In genomic region chr2:99651930-99652670, GRCh38 we compare ENCODE assay signal across 19 cellular contexts.
DNase-seq lines count a peak whose midpoint lies in the region; ATAC-seq, FAIRE-seq and TF ChIP-seq lines count a peak whose summit lies in the region.
"Had no signal": no experiment of that assay in that cellular context is flagged by ENCODE, and none has a peak within 500 bp of the region (broad histone marks: within the 10 kb centered on the region; RNA-seq: fewer than 3 reads in every experiment).

No MANE protein-coding gene starts in this region.

- H3K4me2 ChIP-seq in OCI-LY7 (ENCODE audit: low read length) = no peak overlapping the region

- intact Hi-C loops in OCI-LY7 (cut with micrococcal nuclease; ENCODE audit: unreplicated experiment) = no loop called here
- intact Hi-C loops in pancreas (cut with DNase I) = no loop called here

- no peaks in the 10 kb centered on the region for H3K9me2 ChIP-seq in OCI-LY7 (ENCODE audit: insufficient read depth, low read length)

- H3K4me3 Mint-ChIP-seq in endodermal cell = no peak overlapping the region
- H3K4me3 Mint-ChIP-seq: activated naive CD8-positive, alpha-beta T cell treated with anti-CD3 and anti-CD28 coated beads, Interleukin-2, amount 50 U/mL, for 24 hours; activated T-cell treated with anti-CD3 and anti-CD28 coated beads, Interleukin-2, amount 50 U/mL, for 24 hours; T-helper 1 cell treated with Interleukin-12 subunit alpha and Interleukin-12 subunit beta and Interleukin-4 antibody, amounts not matched to agents 30 μg/mL and 1 μg/mL, for 36 hours had no signal

- FAIRE-seq in pancreas (lab: Jason Lieb, UNC) = no peak
- FAIRE-seq: GM12891 had no signal

- no peak overlapping the region for H3K9ac ChIP-seq in NT2/D1 (ENCODE audit: insufficient read length, low read depth)
- no peak overlapping the region for H3K9ac ChIP-seq in endodermal cell (ENCODE audit: extremely low read depth, low read length, poor library complexity, severe bottlenecking)
- H3K9ac ChIP-seq: parathyroid adenoma had no signal

- H3K36me3 ChIP-seq in NT2/D1 (ENCODE audit: insufficient read depth, insufficient read length, low read length) (no peaks in the 10 kb centered on the region), endodermal cell (ENCODE audit: control insufficient read depth, insufficient read depth, low read length) (no peaks in the 10 kb centered on the region), OCI-LY7 (ENCODE audit: insufficient read depth, low read length) (peaks cover 24% of the 10 kb centered on the region), pancreas (no peaks in the 10 kb centered on the region)
- no peaks in the 10 kb centered on the region for H3K36me3 ChIP-seq in effector memory CD4-positive, alpha-beta T cell (ENCODE audit: control insufficient read depth, insufficient read depth, low read length)
- H3K36me3 ChIP-seq: lower lobe of right lung, MG63 had no signal

- H2AFZ ChIP-seq in OCI-LY7 (ENCODE audit: low read length) = no peak overlapping the region
- H2AFZ ChIP-seq: parathyroid adenoma had no signal

- H3K27ac ChIP-seq in endodermal cell (ENCODE audit: low read depth, low read length) (peak overlapping the region; percentile 62), OCI-LY7 (ENCODE audit: low read depth, low read length, poor library complexity, severe bottlenecking) (no peak overlapping the region), pancreas (no peak overlapping the region)
- H3K27ac ChIP-seq in effector memory CD4-positive, alpha-beta T cell (ENCODE audit: insufficient read depth, low read length, poor library complexity, severe bottlenecking) = no peak overlapping the region
- H3K27ac ChIP-seq: coronary artery, lower lobe of right lung, parathyroid adenoma had no signal

- CTCF ChIA-PET in OCI-LY7 (lab: Charles Lee; ENCODE audit: unreplicated experiment) = no interaction called here

- no peaks in the 10 kb centered on the region for H3K36me3 Mint-ChIP-seq in endodermal cell (ENCODE audit: low read depth)

- H3K27me3 ChIP-seq in NT2/D1 (ENCODE audit: insufficient read depth, insufficient read length) (no peaks in the 10 kb centered on the region), endodermal cell (ENCODE audit: control insufficient read depth, insufficient read depth, low read length, poor library complexity, severe bottlenecking) (no peaks in the 10 kb centered on the region), pancreas (no peaks in the 10 kb centered on the region)
- no peaks in the 10 kb centered on the region for H3K27me3 ChIP-seq in effector memory CD4-positive, alpha-beta T cell (replicated peaks; ENCODE audit: control insufficient read depth, insufficient read depth, low read length, poor library complexity, severe bottlenecking)
- H3K27me3 ChIP-seq: MG63 had no signal

- WGBS in endodermal cell (ENCODE audit: insufficient coverage in 1 of 2, insufficient read length in 1 of 2), 2 experiments = 71 to 83% methylated on average over 8 to 9 of the region's 9 CpGs
- WGBS in pancreas, 2 donors = 87 to 93% methylated on average over 9 of the region's 9 CpGs

- TF ChIP-seq CTCF in endodermal cell (conservative IDR thresholded peaks at IDR 0.05) (no peak), omental fat pad (IDR thresholded peaks at IDR 0.05) (no peak), OCI-LY7 (conservative IDR thresholded peaks at IDR 0.05; ENCODE audit: low read length) (no peak), pancreas (IDR thresholded peaks at IDR 0.05) (no peak)

- no peaks in the 10 kb centered on the region for H4K20me1 ChIP-seq in OCI-LY7 (ENCODE audit: insufficient read depth, low read length)

- H3K9me3 Mint-ChIP-seq in endodermal cell = no peaks in the 10 kb centered on the region
- H3K9me3 Mint-ChIP-seq: activated T-cell treated with anti-CD3 and anti-CD28 coated beads, Interleukin-2, amount 50 U/mL, for 24 hours; T-helper 1 cell treated with Interleukin-12 subunit alpha and Interleukin-12 subunit beta and Interleukin-4 antibody, amounts not matched to agents 30 μg/mL and 1 μg/mL, for 36 hours had no signal

- H3K9me3 ChIP-seq in NT2/D1 (ENCODE audit: insufficient read depth, low read length) (no peaks in the 10 kb centered on the region), endodermal cell (ENCODE audit: control insufficient read depth, low read length) (no peaks in the 10 kb centered on the region), OCI-LY7 (ENCODE audit: low read length) (no peaks in the 10 kb centered on the region), pancreas (no peaks in the 10 kb centered on the region)
- no peaks in the 10 kb centered on the region for H3K9me3 ChIP-seq in effector memory CD4-positive, alpha-beta T cell (ENCODE audit: control insufficient read depth, low read length)
- H3K9me3 ChIP-seq: lower lobe of right lung, MG63 had no signal

- H3K27me3 Mint-ChIP-seq in endodermal cell (ENCODE audit: insufficient read depth) = no peaks in the 10 kb centered on the region
- H3K27me3 Mint-ChIP-seq: activated naive CD8-positive, alpha-beta T cell treated with anti-CD3 and anti-CD28 coated beads, Interleukin-2, amount 50 U/mL, for 24 hours; activated T-cell treated with anti-CD3 and anti-CD28 coated beads, Interleukin-2, amount 50 U/mL, for 24 hours had no signal

- BruUV-seq in OCI-LY7 (replicated peaks; lab: Mats Ljungman, UMichigan) = no TSS peak

- H3K79me2 ChIP-seq in OCI-LY7 (ENCODE audit: insufficient read depth, low read depth, low read length) = no peaks in the 10 kb centered on the region
- H3K79me2 ChIP-seq: parathyroid adenoma had no signal

- peak; percentile 26 for ATAC-seq in omental fat pad (ENCODE audit: low FRiP score)
- no peak for ATAC-seq in pancreas
- ATAC-seq: activated naive CD8-positive, alpha-beta T cell treated with anti-CD3 and anti-CD28 coated beads, Interleukin-2, amount 50 U/mL, for 24 hours; esophagus mucosa; lower lobe of right lung had no signal

- DNase-seq in EH (ENCODE audit: low read depth) = peak; percentile 83
- peak; percentile 36 for DNase-seq in NT2/D1 (ENCODE audit: low read depth, low spot score)
- peak; percentile 49 for DNase-seq in endodermal cell
- DNase-seq in omental fat pad (ENCODE audit: low spot score) = no peak
- no peak for DNase-seq in OCI-LY7 (ENCODE audit: low spot score)
- no peak for DNase-seq in effector CD8-positive, alpha-beta T cell (lab: John Stamatoyannopoulos, UW)
- no peak for DNase-seq in effector memory CD4-positive, alpha-beta T cell
- DNase-seq in pancreas = no peak
- DNase-seq: activated naive CD8-positive, alpha-beta T cell treated with anti-CD3 and anti-CD28 coated beads, Interleukin-2, amount 50 U/mL, for 24 hours; activated T-cell treated with anti-CD3 and anti-CD28 coated beads, Interleukin-2, amount 50 U/mL, for 24 hours; lower lobe of right lung; MG63; NCI-H2029; NCI-H69 had no signal

- H3K4me1 Mint-ChIP-seq in endodermal cell = peaks cover 17% of the 10 kb centered on the region
- H3K4me1 Mint-ChIP-seq: activated naive CD8-positive, alpha-beta T cell treated with anti-CD3 and anti-CD28 coated beads, Interleukin-2, amount 50 U/mL, for 24 hours had no signal

- H3K4me1 ChIP-seq in NT2/D1 (ENCODE audit: insufficient read depth, insufficient read length) (peaks cover 6% of the 10 kb centered on the region), endodermal cell (ENCODE audit: control insufficient read depth, insufficient read depth, low read length) (peaks cover 7% of the 10 kb centered on the region), OCI-LY7 (ENCODE audit: insufficient read depth, low read length, poor library complexity, severe bottlenecking) (no peaks in the 10 kb centered on the region), pancreas (no peaks in the 10 kb centered on the region)
- no peaks in the 10 kb centered on the region for H3K4me1 ChIP-seq in effector memory CD4-positive, alpha-beta T cell (ENCODE audit: control insufficient read depth, insufficient read depth, low read length, poor library complexity, severe bottlenecking)

- POLR2A ChIA-PET in OCI-LY7 (lab: Charles Lee) = no interaction called here

- H3K4me3 ChIP-seq in NT2/D1 (ENCODE audit: insufficient read length, low read depth) (no peak overlapping the region), endodermal cell (ENCODE audit: low read length) (no peak overlapping the region), OCI-LY7 (ENCODE audit: low read depth, low read length, poor library complexity, severe bottlenecking) (no peak overlapping the region), pancreas (no peak overlapping the region)
- H3K4me3 ChIP-seq in effector memory CD4-positive, alpha-beta T cell (ENCODE audit: insufficient read depth, low read depth, low read length, poor library complexity, severe bottlenecking) = no peak overlapping the region
- H3K4me3 ChIP-seq: coronary artery, lower lobe of right lung, MG63 had no signal

- H3K27ac Mint-ChIP-seq in endodermal cell = no peak overlapping the region
- H3K27ac Mint-ChIP-seq: activated naive CD8-positive, alpha-beta T cell treated with anti-CD3 and anti-CD28 coated beads, Interleukin-2, amount 50 U/mL, for 24 hours; activated T-cell treated with anti-CD3 and anti-CD28 coated beads, Interleukin-2, amount 50 U/mL, for 24 hours; T-helper 1 cell treated with Interleukin-12 subunit alpha and Interleukin-12 subunit beta and Interleukin-4 antibody, amounts not matched to agents 30 μg/mL and 1 μg/mL, for 36 hours had no signal

Comparison
In these comparisons a context has a peak if more than half of its experiments do, and no peak if none do; other contexts are left out.
1. DNase-seq: peak in EH (single experiment), NT2/D1 (single experiment) and endodermal cell (single experiment); none in omental fat pad (single experiment), OCI-LY7 (single experiment), effector CD8-positive, alpha-beta T cell (single experiment), effector memory CD4-positive, alpha-beta T cell (0 of 3) and pancreas (0 of 6).